Comparison of ENCODE assay signal across 9 cellular contexts in genomic region chr11:88345408-88345807, GRCh38. TPM values are rescaled to one million over a fixed set of nuclear protein-coding genes. Genes with fewer than 3 reads are reported as not detected.
A peak's percentile ranks its signal among the peaks of the same experiment; 100 is the strongest.
DNase-seq lines count a peak whose midpoint lies in the region; ATAC-seq and TF ChIP-seq lines count a peak whose summit lies in the region.
"Had no signal": no experiment of that assay in that cellular context is flagged by ENCODE, and none has a peak within 500 bp of the region (broad histone marks: within the 10 kb centered on the region; RNA-seq: fewer than 3 reads in every experiment).

No MANE protein-coding gene starts in this region.

- ATAC-seq in GM18519 (IDR thresholded peaks at IDR 0.05; ENCODE audit: low FRiP score, unreplicated experiment) (peak; percentile 37), HG03280 (IDR thresholded peaks at IDR 0.05; ENCODE audit: unreplicated experiment) (no peak)

- no peaks in the 10 kb centered on the region for H3K36me3 ChIP-seq in osteoblast (ENCODE audit: insufficient read depth, low read length)
- no peaks in the 10 kb centered on the region for H3K36me3 ChIP-seq in Karpas-422 (ENCODE audit: insufficient read depth, low read length)
- H3K36me3 ChIP-seq: lower lobe of right lung had no signal

- H3K4me3 Mint-ChIP-seq in activated naive CD8-positive, alpha-beta T cell = no peak overlapping the region

- H2AFZ ChIP-seq in osteoblast (ENCODE audit: low read length) = no peak overlapping the region
- H2AFZ ChIP-seq in Karpas-422 (ENCODE audit: low read length) = no peak overlapping the region

- no peaks in the 10 kb centered on the region for H3K9me3 Mint-ChIP-seq in activated naive CD8-positive, alpha-beta T cell (ENCODE audit: low read depth)

- H3K4me1 ChIP-seq in osteoblast (ENCODE audit: insufficient read depth, low read length) = peaks cover 16% of the 10 kb centered on the region
- H3K4me1 ChIP-seq in Karpas-422 (ENCODE audit: low read length) = no peaks in the 10 kb centered on the region

- no peaks in the 10 kb centered on the region for H3K9me3 ChIP-seq in osteoblast (ENCODE audit: low read depth, low read length)
- no peaks in the 10 kb centered on the region for H3K9me3 ChIP-seq in Karpas-422 (ENCODE audit: low read length)
- H3K9me3 ChIP-seq: lower lobe of right lung had no signal

- H3K9ac ChIP-seq in Karpas-422 (ENCODE audit: low read length) = no peak overlapping the region

- DNase-seq in HPDE6-E6E7 (ENCODE audit: extremely low spot score) (peak; percentile 16), osteoblast (ENCODE audit: insufficient read length, low spot score, missing footprints) (peak; percentile 69), Karpas-422 (no peak), cerebellar nuclear complex (lab: John Stamatoyannopoulos, UW) (no peak)
- DNase-seq: lower lobe of right lung, NCI-H2227 treated with DMSO at 0.1 percent for 48 hours had no signal

- no peaks in the 10 kb centered on the region for H3K9me2 ChIP-seq in Karpas-422 (replicated peaks; ENCODE audit: insufficient read depth, low read length)

- H4K20me1 ChIP-seq in osteoblast (ENCODE audit: insufficient read depth, low read length) (no peaks in the 10 kb centered on the region), Karpas-422 (ENCODE audit: insufficient read depth, low read depth, low read length) (no peaks in the 10 kb centered on the region)

- H3K27ac ChIP-seq in osteoblast (ENCODE audit: low read depth, low read length) (peak overlapping the region; percentile 21), Karpas-422 (ENCODE audit: low read length) (no peak overlapping the region)
- H3K27ac ChIP-seq: lower lobe of right lung had no signal

- H3K27ac Mint-ChIP-seq in activated naive CD8-positive, alpha-beta T cell = peak overlapping the region; percentile 1

- H3K4me2 ChIP-seq in osteoblast (ENCODE audit: insufficient read depth, low read length) (peak overlapping the region; percentile 38), Karpas-422 (ENCODE audit: low read depth, low read length, poor library complexity, severe bottlenecking) (no peak overlapping the region)

- peaks cover 8% of the 10 kb centered on the region for H3K4me1 Mint-ChIP-seq in activated naive CD8-positive, alpha-beta T cell (ENCODE audit: low read depth)

- H3K36me3 Mint-ChIP-seq in activated naive CD8-positive, alpha-beta T cell = peaks cover 4% of the 10 kb centered on the region

- no peaks in the 10 kb centered on the region for H3K27me3 ChIP-seq in osteoblast (ENCODE audit: insufficient read depth, low read length)
- no peaks in the 10 kb centered on the region for H3K27me3 ChIP-seq in Karpas-422 (ENCODE audit: low read length)

- H3K4me3 ChIP-seq in osteoblast (ENCODE audit: insufficient read depth, low read length) = no peak overlapping the region
- H3K4me3 ChIP-seq in Karpas-422 (ENCODE audit: low read length) = no peak overlapping the region
- H3K4me3 ChIP-seq: lower lobe of right lung had no signal

- H3K79me2 ChIP-seq in osteoblast (ENCODE audit: insufficient read depth, low read length) (no peaks in the 10 kb centered on the region), Karpas-422 (ENCODE audit: low read length) (no peaks in the 10 kb centered on the region)

- H3K27me3 Mint-ChIP-seq in activated naive CD8-positive, alpha-beta T cell = no peaks in the 10 kb centered on the region

- TF ChIP-seq CTCF in osteoblast (IDR thresholded peaks at IDR 0.05; ENCODE audit: extremely low read depth, low read depth, low read length) = no peak

RNA-seq across cellular contexts. Expression of gene CTSC, which starts 7.9 kb away (rescaled TPM):
- total RNA-seq in osteoblast = 23.5 and 25.9 TPM in 2 replicates
- total RNA-seq in Karpas-422 (2014; rRNA removed; shearing (Covaris generic); ENCODE audit: low replicate concordance) = 259 and 453 TPM in 2 replicates

Comparison
In these comparisons a context has a peak if more than half of its experiments do, and no peak if none do; other contexts are left out.
1. DNase-seq: peak in HPDE6-E6E7 (single experiment) and osteoblast (single experiment); none in Karpas-422 (single experiment) and cerebellar nuclear complex (0 of 2).